In genomic region chr20:37337208-37337955, GRCh38 we compare ENCODE assay signal across 9 cellular contexts. TPM values are rescaled to one million over a fixed set of nuclear protein-coding genes. Genes with fewer than 3 reads are reported as not detected.
DNase-seq lines count a peak whose midpoint lies in the region; ATAC-seq, FAIRE-seq and TF ChIP-seq lines count a peak whose summit lies in the region.
"Had no signal": no experiment of that assay in that cellular context is flagged by ENCODE, and none has a peak within 500 bp of the region (broad histone marks: within the 10 kb centered on the region; RNA-seq: fewer than 3 reads in every experiment).

No MANE protein-coding gene starts in this region.

- BruUV-seq in HepG2 (replicated peaks; lab: Mats Ljungman, UMichigan), result no TSS peak

- peak; percentile 46 for FAIRE-seq in HepG2 (lab: Jason Lieb, UNC)

- ATAC-seq in HepG2 (peak; percentile 45), right lobe of liver (no peak), memory B cell (ENCODE audit: low read depth) (no peak), GM19035 (IDR thresholded peaks at IDR 0.05; ENCODE audit: unreplicated experiment) (no peak)

- H3K4me1 ChIP-seq in HepG2 (ENCODE audit: insufficient read depth, low read length) (peaks cover 98% of the 10 kb centered on the region), right lobe of liver (no peaks in the 10 kb centered on the region)

- TF ChIP-seq CTCF in HepG2 (CRISPR knock-in tag; IDR thresholded peaks at IDR 0.05) (peak; percentile 49), right lobe of liver (IDR thresholded peaks at IDR 0.05) (no peak)

- CTCF ChIA-PET in HepG2 (lab: Yijun Ruan, JAX; ENCODE audit: low intra/inter-chr PET ratio, low total read pairs), result interaction anchor here (0.6 kb wide), 1 partner anchor 69 kb away, joined by 3 read pairs; no protein-coding TSS in a partner anchor

- H3K79me2 ChIP-seq in HepG2 (ENCODE audit: insufficient read depth, low read length), result peaks cover 6% of the 10 kb centered on the region

- peaks cover 25% of the 10 kb centered on the region for H3K4me1 Mint-ChIP-seq in memory B cell

- WGBS in HepG2 (ENCODE audit: low lambda C conversion rate), result 12% methylated on average over 7 of the region's 7 CpGs
- WGBS in right lobe of liver (ENCODE audit: insufficient coverage, low coverage, low lambda C conversion rate, missing lambda C conversion rate), result 63% methylated on average over 3 of the region's 7 CpGs

- H3K27ac Mint-ChIP-seq in memory B cell, result peak overlapping the region; percentile 76
- H3K27ac Mint-ChIP-seq: CD4-positive, alpha-beta T cell had no signal

- peak in 1 of 2 experiments; percentile 60; a peak in 2 of 4 replicates for TF ChIP-seq EP300 in HepG2 (IDR thresholded peaks at IDR 0.05; ENCODE audit: low read depth in 2 of 2, low read length in 2 of 2)
- TF ChIP-seq EP300 in HepG2 (CRISPR knock-in tag; IDR thresholded peaks at IDR 0.05; ENCODE audit: borderline replicate concordance), result no peak; the same call in 1 of the 2 replicates

- H3K9me3 Mint-ChIP-seq in memory B cell, result no peaks in the 10 kb centered on the region
- H3K9me3 Mint-ChIP-seq: CD4-positive, alpha-beta T cell had no signal

- TF ChIP-seq POLR2A in HepG2 (IDR thresholded peaks at IDR 0.05; ENCODE audit: insufficient read depth in 1 of 2, low read depth in 2 of 2, low read length in 2 of 2), result no peak
- no peak for TF ChIP-seq POLR2A in right lobe of liver (IDR thresholded peaks at IDR 0.05)

- H3K9me3 ChIP-seq in HepG2 (ENCODE audit: low read length) (no peaks in the 10 kb centered on the region), right lobe of liver (no peaks in the 10 kb centered on the region)

- H3K27me3 Mint-ChIP-seq in memory B cell, result no peaks in the 10 kb centered on the region
- H3K27me3 Mint-ChIP-seq: CD4-positive, alpha-beta T cell had no signal

- H3K27ac ChIP-seq in HepG2 (ENCODE audit: extremely low read length, insufficient read depth, low read length) (peak overlapping the region; percentile 49), right lobe of liver (no peak overlapping the region)

- H3K9ac ChIP-seq in HepG2 (ENCODE audit: insufficient read depth, low read depth, low read length), result peak overlapping the region; percentile 46

- peak overlapping the region; percentile 93 for H3K4me2 ChIP-seq in HepG2 (ENCODE audit: low read depth, low read length)

- POLR2A ChIA-PET in HepG2 (lab: Yijun Ruan, JAX), result interaction anchor here (1.1 to 5.1 kb wide), 7 partner anchors 8 to 159 kb away, joined by 3 to 45 read pairs (median 6); partner anchors contain the start of genes RPN2 and SRC

- no peaks in the 10 kb centered on the region for H3K27me3 ChIP-seq in HepG2 (ENCODE audit: control insufficient read depth in 1 of 2, insufficient read depth in 2 of 2, low read length in 2 of 2)
- no peaks in the 10 kb centered on the region for H3K27me3 ChIP-seq in right lobe of liver

- TF ChIP-seq RAD21 in HepG2 (CRISPR knock-in tag; IDR thresholded peaks at IDR 0.05), result no peak

- in situ Hi-C loops in HepG2 (cut with HindIII; ENCODE audit: extremely low pct_ligation_motif_present, low pct_unique_long_range_greater_than_20kb), result no loop called here

- peak overlapping the region; percentile 7 for H3K4me3 Mint-ChIP-seq in memory B cell
- H3K4me3 Mint-ChIP-seq: CD4-positive, alpha-beta T cell had no signal

- intact Hi-C loops in HepG2 (cut with micrococcal nuclease; ENCODE audit: unreplicated experiment), result loop anchor here (2.0 kb wide), 2 partner anchors 43 to 53 kb away; no protein-coding TSS in a partner anchor
- intact Hi-C loops in right lobe of liver (cut with DNase I), result no loop called here

- no peaks in the 10 kb centered on the region for H4K20me1 ChIP-seq in HepG2 (ENCODE audit: insufficient read depth, low read length)

- no peaks in the 10 kb centered on the region for H3K36me3 Mint-ChIP-seq in memory B cell

- H3K36me3 ChIP-seq in HepG2 (replicated peaks in 1 of 2; ENCODE audit: control insufficient read depth in 1 of 2, insufficient read depth in 2 of 2, low read length in 2 of 2) (no peaks in the 10 kb centered on the region), right lobe of liver (no peaks in the 10 kb centered on the region)

- peak; percentile 71 for DNase-seq in HepG2 (ENCODE audit: low spot score)
- no peak for DNase-seq in right lobe of liver
- peak; percentile 11 for DNase-seq in NCI-H69 (lab: John Stamatoyannopoulos, UW)
- DNase-seq in memory B cell (ENCODE audit: low spot score in 2 of 2), result no peak
- no peak for DNase-seq in activated gamma-delta T cell treated with Interleukin-2 at 50 U/mL for 16 hours
- no peak for DNase-seq in islet precursor cell
- DNase-seq in AG08395 (ENCODE audit: low spot score), result no peak

- no peak overlapping the region for H2AFZ ChIP-seq in HepG2 (ENCODE audit: low read length)

- H3K4me3 ChIP-seq in HepG2 (replicated peaks in 1 of 3; ENCODE audit: insufficient read depth in 1 of 3, low read depth in 2 of 3, low read length in 3 of 3) (peak overlapping the region; percentile 42 to 70 (median 53)), right lobe of liver (no peak overlapping the region)

TF ChIP-seq in HepG2, 621 proteins besides CTCF, POLR2A, EP300 and RAD21 (continues in another document):
- no peak for TF ChIP-seq SIN3B (IDR thresholded peaks at IDR 0.05; ENCODE audit: low read length)

RNA-seq across cellular contexts. Expression of gene SRC, which starts 8.6 kb away (rescaled TPM):
- total RNA-seq in HepG2 (2016; rRNA removed; fragmentation: Illumina TruSeq; extraction: Trizol), result 54.7 and 59.7 TPM in 2 replicates
- 18.4 and 21.0 TPM in 2 replicates for total RNA-seq in HepG2 (2016; cell fraction: cytosol; rRNA removed; fragmentation: Illumina TruSeq; extraction: Trizol; ENCODE audit: low read depth)
- total RNA-seq in HepG2 (2016; cell fraction: insoluble cytoplasmic fraction; rRNA removed; fragmentation: Illumina TruSeq; extraction: Trizol), result 48.2 and 56.8 TPM in 2 replicates
- total RNA-seq in HepG2 (2016; cell fraction: membrane; rRNA removed; fragmentation: Illumina TruSeq; extraction: Trizol), result 25.3 and 30.3 TPM in 2 replicates
- 60.1 and 65.6 TPM in 2 replicates for total RNA-seq in HepG2 (2016; cell fraction: nucleus; rRNA removed; fragmentation: Illumina TruSeq; extraction: Trizol)
- 192 and 229 TPM in 2 replicates for polyA plus RNA-seq in HepG2 (2011; rRNA removed)
- polyA plus RNA-seq in HepG2 (2011; cell fraction: cytosol; rRNA removed), result 97.4 and 112 TPM in 2 replicates
- polyA plus RNA-seq in HepG2 (2011; cell fraction: nucleus; rRNA removed), result 448 and 459 TPM in 2 replicates
- 148 and 158 TPM in 2 replicates for polyA plus RNA-seq in HepG2 (2012)
- 3.4 and 4.0 TPM in 2 replicates for polyA plus RNA-seq in HepG2 (2016; cell fraction: cytosol; fragmentation: Illumina TruSeq; extraction: Trizol; ENCODE audit: low read depth)
- polyA plus RNA-seq in HepG2 (2016; cell fraction: insoluble cytoplasmic fraction; fragmentation: Illumina TruSeq; extraction: Trizol; ENCODE audit: low read depth), result 43.5 and 52.9 TPM in 2 replicates
- polyA plus RNA-seq in HepG2 (2016; cell fraction: membrane; fragmentation: Illumina TruSeq; extraction: Trizol; ENCODE audit: low read depth), result 13.5 and 16.0 TPM in 2 replicates
- polyA plus RNA-seq in HepG2 (2016; cell fraction: nucleus; fragmentation: Illumina TruSeq; extraction: Trizol; ENCODE audit: insufficient read depth, low read depth), result 92.1 and 101 TPM in 2 replicates
- polyA minus RNA-seq in HepG2 (2011; rRNA and poly(A)+ RNA removed; ENCODE audit: low replicate concordance), result 0.87 and 280 TPM in 2 replicates
- 92.5 and 127 TPM in 2 replicates for polyA minus RNA-seq in HepG2 (2011; cell fraction: cytosol; rRNA and poly(A)+ RNA removed)
- 209 and 267 TPM in 2 replicates for polyA minus RNA-seq in HepG2 (2011; cell fraction: nucleus; rRNA and poly(A)+ RNA removed)
- 10 to 100 TPM in 4 of 6 experiments, 1 to 10 TPM in 2; 3.1 to 17.3 (median 11.2) TPM for total RNA-seq in right lobe of liver

RNA-seq across cellular contexts. Expression of gene MANBAL, which starts 47.9 kb away (rescaled TPM):
- total RNA-seq in HepG2 (2016; rRNA removed; fragmentation: Illumina TruSeq; extraction: Trizol) (16.5 and 18.6 TPM in 2 replicates), right lobe of liver (10 to 100 TPM; 11.4 to 16.0 (median 12.8) TPM)
- 10.8 and 15.2 TPM in 2 replicates for total RNA-seq in HepG2 (2016; cell fraction: cytosol; rRNA removed; fragmentation: Illumina TruSeq; extraction: Trizol; ENCODE audit: low read depth)
- 15.1 and 16.2 TPM in 2 replicates for total RNA-seq in HepG2 (2016; cell fraction: insoluble cytoplasmic fraction; rRNA removed; fragmentation: Illumina TruSeq; extraction: Trizol)
- 25.3 and 29.5 TPM in 2 replicates for total RNA-seq in HepG2 (2016; cell fraction: membrane; rRNA removed; fragmentation: Illumina TruSeq; extraction: Trizol)
- total RNA-seq in HepG2 (2016; cell fraction: nucleus; rRNA removed; fragmentation: Illumina TruSeq; extraction: Trizol), result 15.3 and 19.6 TPM in 2 replicates
- 70.2 and 74.1 TPM in 2 replicates for polyA plus RNA-seq in HepG2 (2011; rRNA removed)
- 93.3 and 98.4 TPM in 2 replicates for polyA plus RNA-seq in HepG2 (2011; cell fraction: cytosol; rRNA removed)
- 35.2 and 44.3 TPM in 2 replicates for polyA plus RNA-seq in HepG2 (2011; cell fraction: nucleus; rRNA removed)
- polyA plus RNA-seq in HepG2 (2012), result 45.7 and 46.8 TPM in 2 replicates
- polyA plus RNA-seq in HepG2 (2016; cell fraction: cytosol; fragmentation: Illumina TruSeq; extraction: Trizol; ENCODE audit: low read depth), result 48.1 and 71.4 TPM in 2 replicates
- 55.8 and 57.5 TPM in 2 replicates for polyA plus RNA-seq in HepG2 (2016; cell fraction: insoluble cytoplasmic fraction; fragmentation: Illumina TruSeq; extraction: Trizol; ENCODE audit: low read depth)
- 67.6 and 91.3 TPM in 2 replicates for polyA plus RNA-seq in HepG2 (2016; cell fraction: membrane; fragmentation: Illumina TruSeq; extraction: Trizol; ENCODE audit: low read depth)
- polyA plus RNA-seq in HepG2 (2016; cell fraction: nucleus; fragmentation: Illumina TruSeq; extraction: Trizol; ENCODE audit: insufficient read depth, low read depth), result 68.3 and 69.5 TPM in 2 replicates
- 47.1 and 62.0 TPM in 2 replicates for polyA minus RNA-seq in HepG2 (2011; rRNA and poly(A)+ RNA removed; ENCODE audit: low replicate concordance)
- 11.5 and 14.7 TPM in 2 replicates for polyA minus RNA-seq in HepG2 (2011; cell fraction: cytosol; rRNA and poly(A)+ RNA removed)
- 7.6 and 12.7 TPM in 2 replicates for polyA minus RNA-seq in HepG2 (2011; cell fraction: nucleus; rRNA and poly(A)+ RNA removed)

Comparison
In these comparisons a context has a peak if more than half of its experiments do, and no peak if none do; other contexts are left out.
1. DNase-seq: peak in HepG2 (single experiment) and NCI-H69 (single experiment); none in right lobe of liver (0 of 3), memory B cell (0 of 2), activated gamma-delta T cell treated with Interleukin-2 at 50 U/mL for 16 hours (single experiment), islet precursor cell (single experiment) and AG08395 (single experiment).
2. H3K4me3 ChIP-seq: peak in HepG2 (3 of 3); none in right lobe of liver (0 of 3).